15 cellular contexts compared by ENCODE assay signal in genomic region chr1:51907079-51907702, GRCh38. TPM values are rescaled to one million over a fixed set of nuclear protein-coding genes. Genes with fewer than 3 reads are reported as not detected.
DNase-seq lines count a peak whose midpoint lies in the region; ATAC-seq and TF ChIP-seq lines count a peak whose summit lies in the region.
"Had no signal": no experiment of that assay in that cellular context is flagged by ENCODE, and none has a peak within 500 bp of the region (broad histone marks: within the 10 kb centered on the region; RNA-seq: fewer than 3 reads in every experiment).

No MANE protein-coding gene starts in this region.

- POLR2A ChIA-PET in HEK293 (lab: Yijun Ruan, JAX), result interaction anchor here (1.0 kb wide), 1 partner anchor 12 kb away, joined by 3 read pairs; no protein-coding TSS in a partner anchor

- H3K9me3 ChIP-seq in HEK293 (ENCODE audit: control insufficient read depth, insufficient read depth, low read depth, low read length), result no peaks in the 10 kb centered on the region
- H3K9me3 ChIP-seq in adipocyte (ENCODE audit: control insufficient read depth, low read length), result no peaks in the 10 kb centered on the region
- H3K9me3 ChIP-seq: body of pancreas, upper lobe of left lung had no signal

- in situ Hi-C loops in G401 (cut with HindIII; ENCODE audit: low sequenced_read_pairs), result no loop called here

- ATAC-seq in naive B cell (ENCODE audit: low read depth in 2 of 2) (peak in 1 of 2 donors; percentile 21), HG03159 (IDR thresholded peaks at IDR 0.05; ENCODE audit: unreplicated experiment) (no peak), HG03520 (IDR thresholded peaks at IDR 0.05; ENCODE audit: unreplicated experiment) (no peak)
- ATAC-seq: activated CD4-positive, alpha-beta T cell treated with anti-CD3 and anti-CD28 coated beads for 36 hours; body of pancreas had no signal

- H3K27ac ChIP-seq in HEK293 (ENCODE audit: extremely low read depth, low read depth, low read length), result no peak overlapping the region
- H3K27ac ChIP-seq: body of pancreas, upper lobe of left lung had no signal

- no peak for TF ChIP-seq CTCF in HEK293 (tag by site-specific recombination; IDR thresholded peaks at IDR 0.05)

- no peak overlapping the region for H3K4me3 ChIP-seq in HEK293 (ENCODE audit: low read depth, low read length)
- H3K4me3 ChIP-seq in adipocyte (ENCODE audit: low read length), result no peak overlapping the region
- H3K4me3 ChIP-seq: body of pancreas, upper lobe of left lung had no signal

- H3K9ac ChIP-seq in adipocyte (ENCODE audit: low read length), result no peak overlapping the region

- H3K27me3 ChIP-seq in adipocyte (replicated peaks; ENCODE audit: control insufficient read depth, insufficient read depth, low read length), result no peaks in the 10 kb centered on the region
- H3K27me3 ChIP-seq: body of pancreas, upper lobe of left lung had no signal

- DNase-seq in NCI-H82 (lab: John Stamatoyannopoulos, UW), result peak; percentile 38
- no peak for DNase-seq in NCI-H82 treated with DMSO at 0.1 percent for 48 hours (lab: John Stamatoyannopoulos, UW; ENCODE audit: unreplicated experiment)
- DNase-seq in adipocyte (ENCODE audit: low read depth), result peak; percentile 32
- no peak for DNase-seq in naive B cell
- no peak for DNase-seq in G401 (ENCODE audit: low spot score)
- DNase-seq: activated CD4-positive, alpha-beta T cell treated with anti-CD3 and anti-CD28 coated beads for 36 hours; body of pancreas; effector memory CD4-positive, alpha-beta T cell; Kasumi-1; kidney; NCI-H1930; upper lobe of left lung had no signal

- peaks cover 15 to 20% (median 17%) of the 10 kb centered on the region in 3 donors for H3K4me1 Mint-ChIP-seq in naive B cell
- H3K4me1 Mint-ChIP-seq: activated CD4-positive, alpha-beta T cell treated with anti-CD3 and anti-CD28 coated beads for 36 hours had no signal

- H3K9me3 Mint-ChIP-seq in naive B cell, result peaks cover 0 to 6% (median 4%) of the 10 kb centered on the region in 7 donors

- no peaks in the 10 kb centered on the region for H3K4me1 ChIP-seq in HEK293 (ENCODE audit: control insufficient read depth, insufficient read depth, low read length)
- H3K4me1 ChIP-seq in adipocyte (ENCODE audit: control insufficient read depth, insufficient read depth, low read length), result peaks cover 2% of the 10 kb centered on the region
- H3K4me1 ChIP-seq: body of pancreas, upper lobe of left lung had no signal

- H3K36me3 Mint-ChIP-seq in naive B cell, result peaks cover 0 to 8% of the 10 kb centered on the region in 2 donors

- H3K27me3 Mint-ChIP-seq in naive B cell, result peaks cover 11 to 28% (median 17%) of the 10 kb centered on the region in 3 donors

- H3K36me3 ChIP-seq in HEK293 (ENCODE audit: control insufficient read depth in 2 of 2, insufficient read depth in 1 of 2, low read length in 2 of 2) (no peaks in the 10 kb centered on the region; a peak in 1 of 3 replicates), adipocyte (ENCODE audit: control insufficient read depth, insufficient read depth, low read length, severe bottlenecking) (no peaks in the 10 kb centered on the region)
- H3K36me3 ChIP-seq: upper lobe of left lung had no signal

- H3K27ac Mint-ChIP-seq in naive B cell, result peak overlapping the region in 4 of 6 donors; percentile 40 to 88 (median 83)
- H3K27ac Mint-ChIP-seq: activated CD4-positive, alpha-beta T cell treated with anti-CD3 and anti-CD28 coated beads for 36 hours had no signal

- CTCF ChIA-PET in HEK293 (lab: Yijun Ruan, JAX), result interaction anchor here (0.5 to 0.7 kb wide), 3 partner anchors 90 to 673 kb away, joined by 3 to 7 read pairs (median 3); no protein-coding TSS in a partner anchor

- H3K4me3 Mint-ChIP-seq in naive B cell, result peak overlapping the region in 2 of 8 donors; percentile 41 to 72
- H3K4me3 Mint-ChIP-seq: activated CD4-positive, alpha-beta T cell treated with anti-CD3 and anti-CD28 coated beads for 36 hours had no signal

TF ChIP-seq in HEK293, 187 proteins besides CTCF, POLR2A, EP300 and RAD21:
- TF ChIP-seq ZNF114 (tag by site-specific recombination; IDR thresholded peaks at IDR 0.05) (no peak), GFI1B (tag by site-specific recombination; IDR thresholded peaks at IDR 0.05) (0 out of 2 replicates have a peak, but pooled peaks have one; percentile 36), ZBTB17 (tag by site-specific recombination; IDR thresholded peaks at IDR 0.05) (peak; percentile 36; the same call in 1 of the 2 replicates), TRIM28 (IDR thresholded peaks at IDR 0.05; ENCODE audit: borderline replicate concordance, low read length) (no peak), ZNF335 (tag by site-specific recombination; conservative IDR thresholded peaks at IDR 0.05) (no peak), ZNF76 (tag by site-specific recombination; IDR thresholded peaks at IDR 0.05; ENCODE audit: borderline replicate concordance, low read depth) (no peak), REPIN1 (tag by site-specific recombination; IDR thresholded peaks at IDR 0.05; ENCODE audit: low read depth) (no peak), HIC1 (tag by site-specific recombination; IDR thresholded peaks at IDR 0.05) (no peak), ZNF48 (tag by site-specific recombination; IDR thresholded peaks at IDR 0.05) (no peak), ZNF155 (tag by site-specific recombination; IDR thresholded peaks at IDR 0.05) (no peak), ZNF664 (tag by site-specific recombination; IDR thresholded peaks at IDR 0.05) (no peak)
TF ChIP-seq in HEK293: peak in this region for 2.

RNA-seq across cellular contexts. Expression of gene NRDC, which starts 28.7 kb away (rescaled TPM):
- 10 to 100 TPM; 58.5 to 94.9 (median 81.6) TPM for polyA plus RNA-seq in naive B cell (ENCODE audit: low read depth in 6 of 6)
- 81.7 and 113 TPM in 2 replicates for total RNA-seq in G401 (2014; rRNA removed; shearing (Covaris generic))

Comparison
In these comparisons a context has a peak if more than half of its experiments do, and no peak if none do; other contexts are left out.
1. DNase-seq: peak in NCI-H82 (single experiment) and adipocyte (single experiment); none in NCI-H82 treated with DMSO at 0.1 percent for 48 hours (single experiment), naive B cell (single experiment) and G401 (single experiment).